15 cellular contexts compared by ENCODE assay signal in genomic region chr9:129576546-129577543, GRCh38. TPM values are rescaled to one million over a fixed set of nuclear protein-coding genes. Genes with fewer than 3 reads are reported as not detected.
A peak's percentile ranks its signal among the peaks of the same experiment; 100 is the strongest.
DNase-seq lines count a peak whose midpoint lies in the region; ATAC-seq, FAIRE-seq and TF ChIP-seq lines count a peak whose summit lies in the region.
"Had no signal": no experiment of that assay in that cellular context is flagged by ENCODE, and none has a peak within 500 bp of the region (broad histone marks: within the 10 kb centered on the region; RNA-seq: fewer than 3 reads in every experiment).

No MANE protein-coding gene starts in this region.

- no peak for TF ChIP-seq POLR2A in A549 (IDR thresholded peaks at IDR 0.05; ENCODE audit: low read length)

- no peak overlapping the region for H3K4me3 Mint-ChIP-seq in effector memory CD8-positive, alpha-beta T cell

- peaks cover 0 to 4% of the 10 kb centered on the region in 2 donors for H3K27me3 Mint-ChIP-seq in effector memory CD8-positive, alpha-beta T cell

- no peaks in the 10 kb centered on the region for H3K36me3 Mint-ChIP-seq in effector memory CD8-positive, alpha-beta T cell (ENCODE audit: insufficient read depth)

- H3K27me3 ChIP-seq in lower lobe of right lung (ENCODE audit: low read depth): no peaks in the 10 kb centered on the region
- H3K27me3 ChIP-seq: BLaER1, foreskin keratinocyte, tibial artery had no signal

- H3K4me3 ChIP-seq in A549 (no peak overlapping the region), lower lobe of right lung (no peak overlapping the region)
- H3K4me3 ChIP-seq: BLaER1, tibial artery had no signal

- H3K9me3 ChIP-seq in A549 (peaks cover 18% of the 10 kb centered on the region; the same call in 2 of the 3 replicates), lower lobe of right lung (no peaks in the 10 kb centered on the region)
- H3K9me3 ChIP-seq: BLaER1, tibial artery had no signal

- H3K4me1 Mint-ChIP-seq in effector memory CD8-positive, alpha-beta T cell (ENCODE audit: low read depth in 2 of 2): peaks cover 11 to 21% of the 10 kb centered on the region in 2 donors

- intact Hi-C loops in lower lobe of right lung (cut with DNase I) (no loop called here), posterior vena cava (cut with DNase I) (no loop called here)

- no peak for FAIRE-seq in A549 (lab: Jason Lieb, UNC)
- FAIRE-seq: G401.6 had no signal

- ATAC-seq in A549: no peak
- ATAC-seq in lower lobe of right lung: peak in 1 of 2 donors; percentile 17
- no peak for ATAC-seq in effector memory CD8-positive, alpha-beta T cell (replicated peaks)
- ATAC-seq: foreskin keratinocyte had no signal

- POLR2A ChIA-PET in A549 (lab: Yijun Ruan, JAX): no interaction called here

- H3K36me3 ChIP-seq in lower lobe of right lung: no peaks in the 10 kb centered on the region
- H3K36me3 ChIP-seq: BLaER1, tibial artery had no signal

- TF ChIP-seq EP300 in A549 (IDR thresholded peaks at IDR 0.05): no peak

- WGBS in A549 (ENCODE audit: missing lambda C conversion rate): 87% methylated on average over 27 of the region's 34 CpGs

- no peak overlapping the region for H3K27ac Mint-ChIP-seq in effector memory CD8-positive, alpha-beta T cell

- no peak for TF ChIP-seq CTCF in A549 (IDR thresholded peaks at IDR 0.05)
- no peak for TF ChIP-seq CTCF in lower lobe of right lung (IDR thresholded peaks at IDR 0.05)

- H3K4me2 ChIP-seq in A549: peak overlapping the region; percentile 16; the same call in 1 of the 3 replicates
- H3K4me2 ChIP-seq: BLaER1 had no signal

- peaks cover 24% of the 10 kb centered on the region for H3K4me1 ChIP-seq in A549
- H3K4me1 ChIP-seq in lower lobe of right lung: no peaks in the 10 kb centered on the region
- H3K4me1 ChIP-seq: foreskin keratinocyte had no signal

- DNase-seq in A549 (ENCODE audit: low read depth in 1 of 2, low spot score in 1 of 2) (no peak), M059J (ENCODE audit: low read depth) (peak; percentile 68), dermis blood vessel endothelial cell (peak; percentile 95), lower lobe of right lung (no peak), posterior vena cava (ENCODE audit: low spot score) (no peak), kidney glomerular epithelial cell (lab: John Stamatoyannopoulos, UW) (no peak), HuH-7 (ENCODE audit: low spot score) (no peak)
- no peak for DNase-seq in effector memory CD8-positive, alpha-beta T cell
- DNase-seq: activated T-cell treated with anti-CD3 and anti-CD28 coated beads for 4 hours, foreskin keratinocyte, NCI-H1694, T-helper 9 cell, tibial artery had no signal

- H3K27ac ChIP-seq in A549 (peak overlapping the region; percentile 79 to 99), lower lobe of right lung (peak overlapping the region; percentile 56)
- H3K27ac ChIP-seq: BLaER1, foreskin keratinocyte, tibial artery had no signal

- CTCF ChIA-PET in A549 (lab: Yijun Ruan, JAX): interaction anchor here (1.5 kb wide), 1 partner anchor 30 kb away, joined by 4 read pairs; no protein-coding TSS in a partner anchor

- H3K9me3 Mint-ChIP-seq in effector memory CD8-positive, alpha-beta T cell: no peaks in the 10 kb centered on the region

- no peak for TF ChIP-seq RAD21 in A549 (conservative IDR thresholded peaks at IDR 0.05 in 1 of 2, IDR thresholded peaks at IDR 0.05 in 1 of 2)

TF ChIP-seq in A549, 52 proteins besides CTCF, POLR2A, EP300 and RAD21:
- TF ChIP-seq USF2 (IDR thresholded peaks at IDR 0.05) (no peak), POLR2AphosphoS2 (conservative IDR thresholded peaks at IDR 0.05; ENCODE audit: low read length) (no peak), FOSB (CRISPR knock-in tag; IDR thresholded peaks at IDR 0.05) (no peak), BHLHE40 (IDR thresholded peaks at IDR 0.05; ENCODE audit: low read depth, low read length) (no peak), SMC3 (IDR thresholded peaks at IDR 0.05) (no peak), CHD4 (IDR thresholded peaks at IDR 0.05; ENCODE audit: borderline replicate concordance) (no peak), ZSCAN20 (CRISPR knock-in tag; IDR thresholded peaks at IDR 0.05) (no peak), MAFK (IDR thresholded peaks at IDR 0.05; ENCODE audit: partially characterized antibody) (no peak)

RNA-seq across cellular contexts. Expression of gene C9orf50, which starts 44.1 kb away (rescaled TPM):
- polyA plus RNA-seq in A549 (2011; rRNA removed) (0.10 TPM in 1 of 2 replicates, not detected in the other), A549 (2017; fragmentation: RNase III; extraction: RNeasy Plus Mini Kit Qiagen cat#74134 plus additional on column Dnase treatment) (0.05 TPM in 1 of 3 replicates, not detected in the others)
- polyA plus RNA-seq in A549 (2012; cell fraction: cytosol; rRNA removed): 0.08 TPM in 1 of 2 replicates, not detected in the other
- polyA plus RNA-seq in A549 (2012; cell fraction: nucleus; rRNA removed): 0.07 TPM in 1 of 2 replicates, not detected in the other
- not detected in 2 replicates for polyA minus RNA-seq in A549 (2011; rRNA and poly(A)+ RNA removed)
- 0.10 TPM in 1 of 2 replicates, not detected in the other for total RNA-seq in M059J (2014; rRNA removed; shearing (Covaris generic))
- total RNA-seq in dermis blood vessel endothelial cell (not detected in 2 replicates), lower lobe of right lung (not detected), posterior vena cava (not detected)
- total RNA-seq: foreskin keratinocyte had no signal
- polyA plus RNA-seq: foreskin keratinocyte had no signal

RNA-seq across cellular contexts. Expression of gene NTMT1, which starts 49.1 kb away (rescaled TPM):
- 39.2 and 49.4 TPM in 2 replicates for polyA plus RNA-seq in A549 (2011; rRNA removed)
- 114 and 118 TPM in 2 replicates for polyA plus RNA-seq in A549 (2012; cell fraction: cytosol; rRNA removed)
- polyA plus RNA-seq in A549 (2012; cell fraction: nucleus; rRNA removed): 71.4 and 87.0 TPM in 2 replicates
- 75.8 to 96.4 TPM (median 92.2 TPM) in 3 replicates for polyA plus RNA-seq in A549 (2017; fragmentation: RNase III; extraction: RNeasy Plus Mini Kit Qiagen cat#74134 plus additional on column Dnase treatment)
- 29.6 and 37.6 TPM in 2 replicates for polyA minus RNA-seq in A549 (2011; rRNA and poly(A)+ RNA removed)
- total RNA-seq in M059J (2014; rRNA removed; shearing (Covaris generic)): 77.0 and 79.5 TPM in 2 replicates
- total RNA-seq in dermis blood vessel endothelial cell: 15.7 and 20.1 TPM in 2 replicates
- 25.1 TPM for total RNA-seq in lower lobe of right lung
- 10 to 100 TPM; 22.7 to 25.6 TPM for total RNA-seq in posterior vena cava

Comparison
In these comparisons a context has a peak if more than half of its experiments do, and no peak if none do; other contexts are left out.
1. DNase-seq: peak in M059J (single experiment) and dermis blood vessel endothelial cell (single experiment); none in A549 (0 of 2), lower lobe of right lung (single experiment), effector memory CD8-positive, alpha-beta T cell (0 of 3), posterior vena cava (single experiment), kidney glomerular epithelial cell (single experiment) and HuH-7 (single experiment).